In the genomic region with DNA sequence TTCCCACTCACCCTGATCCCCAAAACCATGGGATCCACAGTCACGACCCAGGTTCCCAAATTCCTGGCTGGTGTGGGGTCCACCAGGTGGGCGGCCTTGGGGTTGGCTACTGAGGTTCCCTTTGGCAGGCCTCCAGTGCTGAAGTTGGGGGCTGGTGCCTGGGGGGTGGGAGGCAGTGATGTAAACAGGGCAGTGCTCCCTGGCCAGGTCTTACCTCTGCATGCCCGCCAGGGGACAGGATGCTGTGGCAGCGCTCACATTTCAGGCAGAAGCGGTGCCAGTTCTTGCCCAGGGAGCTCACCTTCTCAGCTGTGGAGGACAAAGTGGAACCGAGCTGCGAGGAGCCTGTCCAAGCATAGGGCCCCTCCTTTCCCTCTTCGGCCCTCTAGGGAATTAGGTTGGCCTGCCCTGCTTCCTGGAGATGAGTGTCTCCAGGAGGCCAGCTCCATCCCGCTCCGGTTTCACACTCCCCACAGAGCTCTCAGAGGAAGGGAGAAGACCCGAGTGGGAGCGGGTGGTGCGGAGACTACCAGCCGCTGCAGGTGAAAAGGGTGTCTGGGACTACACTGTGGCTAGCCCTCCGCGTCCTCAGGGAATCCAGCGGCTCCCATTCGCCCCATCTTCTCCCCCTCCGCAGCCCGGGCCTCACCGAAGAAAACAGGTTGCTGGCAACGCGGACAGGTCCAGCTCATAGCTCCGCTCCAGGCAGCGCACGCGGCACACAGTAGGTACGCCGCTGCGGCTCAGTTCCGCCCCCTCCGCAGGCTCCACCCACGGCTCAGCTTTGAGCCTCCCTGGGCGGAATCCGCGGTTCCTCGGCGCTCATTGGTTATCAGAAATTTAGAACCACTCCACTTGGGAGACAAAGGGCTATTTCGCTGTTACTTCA, we compare ENCODE assay signal across 8 cellular contexts. TPM values are rescaled to one million over a fixed set of nuclear protein-coding genes. Genes with fewer than 3 reads are reported as not detected.
DNase-seq lines count a peak whose midpoint lies in the region; ATAC-seq and TF ChIP-seq lines count a peak whose summit lies in the region.

A gene with protein sequence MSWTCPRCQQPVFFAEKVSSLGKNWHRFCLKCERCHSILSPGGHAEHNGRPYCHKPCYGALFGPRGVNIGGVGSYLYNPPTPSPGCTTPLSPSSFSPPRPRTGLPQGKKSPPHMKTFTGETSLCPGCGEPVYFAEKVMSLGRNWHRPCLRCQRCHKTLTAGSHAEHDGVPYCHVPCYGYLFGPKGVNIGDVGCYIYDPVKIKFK (minus strand): TSS at position 726 of the 889 bp plus-strand sequence. CDS start 34 bp downstream, at position 692.

- H3K9me3 Mint-ChIP-seq in CD4-positive, alpha-beta T cell, result no peaks in the 10 kb centered on the region
- H3K9me3 Mint-ChIP-seq in activated T-helper 1 cell treated with anti-CD3 and anti-CD28 coated beads, Interleukin-12 subunit alpha, Interleukin-12 subunit beta, Interleukin-2, Interleukin-4 antibody, amounts not matched to agents 30 ng/mL and 10 ng/mL and 1 ng/mL, durations not matched to agents 14 hours and 24 hours and 36 hours, result no peaks in the 10 kb centered on the region

- no peaks in the 10 kb centered on the region for H3K36me3 Mint-ChIP-seq in CD4-positive, alpha-beta T cell (ENCODE audit: low read depth)
- H3K36me3 Mint-ChIP-seq in activated T-helper 1 cell treated with anti-CD3 and anti-CD28 coated beads, Interleukin-12 subunit alpha, Interleukin-12 subunit beta, Interleukin-2, Interleukin-4 antibody, amounts not matched to agents 30 ng/mL and 10 ng/mL and 1 ng/mL, durations not matched to agents 14 hours and 24 hours and 36 hours (ENCODE audit: low read depth), result no peaks in the 10 kb centered on the region

- H3K27ac Mint-ChIP-seq in CD4-positive, alpha-beta T cell, result no peak within 1 kb of the TSS
- no peak within 1 kb of the TSS for H3K27ac Mint-ChIP-seq in activated T-helper 1 cell treated with anti-CD3 and anti-CD28 coated beads, Interleukin-12 subunit alpha, Interleukin-12 subunit beta, Interleukin-2, Interleukin-4 antibody, amounts not matched to agents 30 ng/mL and 10 ng/mL and 1 ng/mL, durations not matched to agents 14 hours and 24 hours and 36 hours

- peaks cover 7% of the 10 kb centered on the region for H3K4me1 Mint-ChIP-seq in CD4-positive, alpha-beta T cell (ENCODE audit: low read depth)
- H3K4me1 Mint-ChIP-seq in activated T-helper 1 cell treated with anti-CD3 and anti-CD28 coated beads, Interleukin-12 subunit alpha, Interleukin-12 subunit beta, Interleukin-2, Interleukin-4 antibody, amounts not matched to agents 30 ng/mL and 10 ng/mL and 1 ng/mL, durations not matched to agents 14 hours and 24 hours and 36 hours (ENCODE audit: low read depth), result peaks cover 7% of the 10 kb centered on the region

- TF ChIP-seq CTCF in CD4-positive, alpha-beta T cell (IDR thresholded peaks at IDR 0.05), result peak; percentile 54

- no peaks in the 10 kb centered on the region for H3K27me3 ChIP-seq in CD4-positive, alpha-beta T cell (ENCODE audit: control insufficient read depth, insufficient read depth, low read length)

- peak; percentile 18 to 54 (median 38) for DNase-seq in CD4-positive, alpha-beta T cell
- DNase-seq in NCI-H2227 (lab: John Stamatoyannopoulos, UW; ENCODE audit: unreplicated experiment), result peak; percentile 45
- DNase-seq in activated T-helper 1 cell treated with anti-CD3 and anti-CD28 coated beads, Interleukin-12 subunit alpha, Interleukin-12 subunit beta, Interleukin-2, Interleukin-4 antibody, amounts not matched to agents 30 ng/mL and 10 ng/mL and 1 ng/mL, durations not matched to agents 14 hours and 24 hours and 36 hours (ENCODE audit: low spot score), result peak; percentile 32
- peak; percentile 64 for DNase-seq in germinal center (ENCODE audit: low spot score)
- peak in 7 of 10 donors; percentile 33 to 94 (median 53) for DNase-seq in posterior cingulate gyrus
- no peak for DNase-seq in caudate nucleus (lab: John Stamatoyannopoulos, UW)
- DNase-seq in H4 (ENCODE audit: low spot score), result no peak

- POLR2A ChIA-PET in CD4-positive, alpha-beta T cell (lab: Charles Lee), result interaction anchor here (1.0 to 2.3 kb wide), 6 partner anchors 12 to 119 kb away, joined by 3 to 10 read pairs (median 4); partner anchors contain the start of genes ABCC10 and ZNF318

- no peak within 1 kb of the TSS for H3K27ac ChIP-seq in CD4-positive, alpha-beta T cell (ENCODE audit: low read depth, low read length)
- H3K27ac ChIP-seq in caudate nucleus (ENCODE audit: low read depth, low read length), result no peak within 1 kb of the TSS

- intact Hi-C loops in CD4-positive, alpha-beta T cell (cut with DNase I, micrococcal nuclease), result loop anchor here (1.0 to 2.0 kb wide), 2 partner anchors 90 kb away; no protein-coding TSS in a partner anchor
- intact Hi-C loops in activated T-helper 1 cell treated with anti-CD3 and anti-CD28 coated beads, Interleukin-12 subunit alpha, Interleukin-12 subunit beta, Interleukin-2, Interleukin-4 antibody, amounts not matched to agents 30 ng/mL and 10 ng/mL and 1 ng/mL, durations not matched to agents 14 hours and 24 hours and 36 hours (cut with micrococcal nuclease), result no loop called here
- intact Hi-C loops in posterior cingulate gyrus (cut with DNase I), result no loop called here

- ATAC-seq in CD4-positive, alpha-beta T cell (ENCODE audit: poor library complexity), result peak; percentile 85
- ATAC-seq in GM21423 (IDR thresholded peaks at IDR 0.05; ENCODE audit: unreplicated experiment), result peak; percentile 60

- H3K9me3 ChIP-seq in CD4-positive, alpha-beta T cell (ENCODE audit: control insufficient read depth, low read length), result no peaks in the 10 kb centered on the region

- H3K27me3 Mint-ChIP-seq in CD4-positive, alpha-beta T cell, result no peaks in the 10 kb centered on the region
- H3K27me3 Mint-ChIP-seq in activated T-helper 1 cell treated with anti-CD3 and anti-CD28 coated beads, Interleukin-12 subunit alpha, Interleukin-12 subunit beta, Interleukin-2, Interleukin-4 antibody, amounts not matched to agents 30 ng/mL and 10 ng/mL and 1 ng/mL, durations not matched to agents 14 hours and 24 hours and 36 hours (ENCODE audit: insufficient read depth), result peaks cover 14% of the 10 kb centered on the region

- peak within 1 kb of the TSS; percentile 82 for H3K4me3 Mint-ChIP-seq in CD4-positive, alpha-beta T cell
- H3K4me3 Mint-ChIP-seq in activated T-helper 1 cell treated with anti-CD3 and anti-CD28 coated beads, Interleukin-12 subunit alpha, Interleukin-12 subunit beta, Interleukin-2, Interleukin-4 antibody, amounts not matched to agents 30 ng/mL and 10 ng/mL and 1 ng/mL, durations not matched to agents 14 hours and 24 hours and 36 hours, result peak within 1 kb of the TSS; percentile 72

- CTCF ChIA-PET in CD4-positive, alpha-beta T cell (lab: Charles Lee), result interaction anchor here (0.6 to 1.7 kb wide), 10 partner anchors 9 to 198 kb away, joined by 3 to 6 read pairs (median 3); partner anchors contain the start of gene DNPH1

RNA-seq across cellular contexts. Expression of the gene that starts here (rescaled TPM):
- 1 to 10 TPM; 1.8 to 2.0 TPM for total RNA-seq in CD4-positive, alpha-beta T cell
- not detected in 2 replicates for total RNA-seq in activated T-helper 1 cell treated with anti-CD3 and anti-CD28 coated beads, Interleukin-12 subunit alpha, Interleukin-12 subunit beta, Interleukin-2, Interleukin-4 antibody, amounts not matched to agents 30 ng/mL and 10 ng/mL and 1 ng/mL, durations not matched to agents 14 hours and 24 hours and 36 hours
- not detected in 2 replicates for total RNA-seq in H4 (2014; rRNA removed; shearing (Covaris generic))

Comparison
In these comparisons a context has a peak if more than half of its experiments do, and no peak if none do; other contexts are left out.
1. Peak in DNase-seq in activated T-helper 1 cell treated with anti-CD3 and anti-CD28 coated beads, Interleukin-12 subunit alpha, Interleukin-12 subunit beta, Interleukin-2, Interleukin-4 antibody, amounts not matched to agents 30 ng/mL and 10 ng/mL and 1 ng/mL, durations not matched to agents 14 hours and 24 hours and 36 hours; RNA of the gene not detected or under 1 TPM.
2. DNase-seq: peak in CD4-positive, alpha-beta T cell (10 of 10), NCI-H2227 (single experiment), germinal center (single experiment) and posterior cingulate gyrus (7 of 10); none in caudate nucleus (0 of 61) and H4 (single experiment).
3. intact Hi-C loops: an anchor here in CD4-positive, alpha-beta T cell (1.0 to 2.0 kb wide); none called in activated T-helper 1 cell treated with anti-CD3 and anti-CD28 coated beads, Interleukin-12 subunit alpha, Interleukin-12 subunit beta, Interleukin-2, Interleukin-4 antibody, amounts not matched to agents 30 ng/mL and 10 ng/mL and 1 ng/mL, durations not matched to agents 14 hours and 24 hours and 36 hours and posterior cingulate gyrus.